In genomic region chr17:78174332-78174869, GRCh38 we compare ENCODE assay signal across 8 cellular contexts. TPM values are rescaled to one million over a fixed set of nuclear protein-coding genes. Genes with fewer than 3 reads are reported as not detected.
DNase-seq lines count a peak whose midpoint lies in the region; ATAC-seq and TF ChIP-seq lines count a peak whose summit lies in the region.

No MANE protein-coding gene starts in this region.

- TF ChIP-seq CTCF in C4-2B (conservative IDR thresholded peaks at IDR 0.05) = peak; percentile 80

- DNase-seq in NCI-H2196 treated with DMSO at 0.1 percent for 48 hours (lab: John Stamatoyannopoulos, UW; ENCODE audit: unreplicated experiment) (peak; percentile 99), myocyte (ENCODE audit: low read depth) (peak; percentile 90), DMS79 treated with DMSO at 0.1 percent for 48 hours (lab: John Stamatoyannopoulos, UW) (no peak), AG08396 (ENCODE audit: low spot score) (no peak), NCI-H446 treated with DMSO at 0.1 percent for 48 hours (lab: John Stamatoyannopoulos, UW) (no peak)

- ATAC-seq in GM21529 (IDR thresholded peaks at IDR 0.05; ENCODE audit: unreplicated experiment) = no peak

- H3K27ac ChIP-seq in C4-2B (peak overlapping the region; percentile 71), cingulate gyrus (ENCODE audit: low read depth, low read length) (peak overlapping the region; percentile 95)

RNA-seq across cellular contexts. Expression of gene SYNGR2, which starts 6.0 kb away (rescaled TPM):
- total RNA-seq in myocyte = 77.0 and 109 TPM in 2 replicates
- 115 TPM for polyA plus RNA-seq in myocyte (2012)

RNA-seq across cellular contexts. Expression of gene TK1, which starts 12.5 kb away (rescaled TPM):
- total RNA-seq in myocyte = 3.6 and 4.5 TPM in 2 replicates
- polyA plus RNA-seq in myocyte (2012) = 2.1 TPM

RNA-seq across cellular contexts. Expression of gene AFMID, which starts 12.8 kb away (rescaled TPM):
- 23.3 and 23.9 TPM in 2 replicates for total RNA-seq in myocyte
- polyA plus RNA-seq in myocyte (2012) = 39.1 TPM

RNA-seq across cellular contexts. Expression of gene C17orf99, which starts 28.2 kb away (rescaled TPM):
- not detected in 2 replicates for total RNA-seq in myocyte
- not detected for polyA plus RNA-seq in myocyte (2012)

RNA-seq across cellular contexts. Expression of gene BIRC5, which starts 39.7 kb away (rescaled TPM):
- total RNA-seq in myocyte = 2.7 and 2.8 TPM in 2 replicates
- polyA plus RNA-seq in myocyte (2012) = 0.48 TPM

Comparison
In these comparisons a context has a peak if more than half of its experiments do, and no peak if none do; other contexts are left out.
1. DNase-seq: peak in NCI-H2196 treated with DMSO at 0.1 percent for 48 hours (single experiment) and myocyte (single experiment); none in DMS79 treated with DMSO at 0.1 percent for 48 hours (single experiment), AG08396 (single experiment) and NCI-H446 treated with DMSO at 0.1 percent for 48 hours (single experiment).